1 cellular context compared by ENCODE assay signal in the genomic region with DNA sequence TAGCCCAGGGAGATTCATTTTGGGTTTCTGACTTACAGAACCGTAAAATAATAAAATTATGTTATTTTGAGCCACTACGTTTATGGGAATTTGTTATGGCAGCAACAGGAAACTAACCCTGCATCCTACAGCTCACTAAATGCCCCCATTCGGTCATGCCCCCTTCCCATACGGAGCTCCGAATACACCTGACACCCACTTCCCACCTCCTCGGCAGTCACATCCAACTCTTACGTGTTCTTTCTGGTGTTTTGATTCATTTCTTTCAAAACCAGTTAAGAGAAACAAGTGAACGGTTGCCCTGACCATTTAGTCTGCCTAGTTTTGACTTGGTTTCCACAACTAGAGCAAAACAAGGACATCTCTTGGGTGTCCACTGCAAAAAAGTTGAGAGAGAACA.
TF ChIP-seq lines count a peak whose summit lies in the region.

No MANE protein-coding gene starts in this region.

TF ChIP-seq in WTC11, 78 proteins besides CTCF, POLR2A, EP300 and RAD21:
- TF ChIP-seq HMGXB4 (CRISPR knock-in tag; IDR thresholded peaks at IDR 0.05) (no peak), E2F4 (CRISPR knock-in tag; IDR thresholded peaks at IDR 0.05; ENCODE audit: borderline replicate concordance, low read depth) (no peak), SMAD4 (CRISPR knock-in tag; IDR thresholded peaks at IDR 0.05) (no peak), RORB (CRISPR knock-in tag; IDR thresholded peaks at IDR 0.05) (no peak), ATF6 (CRISPR knock-in tag; IDR thresholded peaks at IDR 0.05) (no peak), ZBTB21 (CRISPR knock-in tag; IDR thresholded peaks at IDR 0.05; ENCODE audit: borderline replicate concordance) (no peak), FOXK1 (CRISPR knock-in tag; IDR thresholded peaks at IDR 0.05) (no peak), GABPB1 (CRISPR knock-in tag; IDR thresholded peaks at IDR 0.05) (no peak), ZBTB43 (CRISPR knock-in tag; IDR thresholded peaks at IDR 0.05) (no peak), NR1H2 (CRISPR knock-in tag; IDR thresholded peaks at IDR 0.05) (no peak), MAX (CRISPR knock-in tag; IDR thresholded peaks at IDR 0.05) (no peak), AR (CRISPR knock-in tag; IDR thresholded peaks at IDR 0.05) (no peak), NR3C1 (CRISPR knock-in tag; conservative IDR thresholded peaks at IDR 0.05; ENCODE audit: low read depth) (no peak)
- TF ChIP-seq, protein P1, sequence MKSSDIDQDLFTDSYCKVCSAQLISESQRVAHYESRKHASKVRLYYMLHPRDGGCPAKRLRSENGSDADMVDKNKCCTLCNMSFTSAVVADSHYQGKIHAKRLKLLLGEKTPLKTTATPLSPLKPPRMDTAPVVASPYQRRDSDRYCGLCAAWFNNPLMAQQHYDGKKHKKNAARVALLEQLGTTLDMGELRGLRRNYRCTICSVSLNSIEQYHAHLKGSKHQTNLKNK (CRISPR knock-in tag; IDR thresholded peaks at IDR 0.05) = no peak
- TF ChIP-seq, protein P2, sequence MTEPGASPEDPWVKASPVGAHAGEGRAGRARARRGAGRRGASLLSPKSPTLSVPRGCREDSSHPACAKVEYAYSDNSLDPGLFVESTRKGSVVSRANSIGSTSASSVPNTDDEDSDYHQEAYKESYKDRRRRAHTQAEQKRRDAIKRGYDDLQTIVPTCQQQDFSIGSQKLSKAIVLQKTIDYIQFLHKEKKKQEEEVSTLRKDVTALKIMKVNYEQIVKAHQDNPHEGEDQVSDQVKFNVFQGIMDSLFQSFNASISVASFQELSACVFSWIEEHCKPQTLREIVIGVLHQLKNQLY (CRISPR knock-in tag; IDR thresholded peaks at IDR 0.05) = no peak
- TF ChIP-seq, protein P3, sequence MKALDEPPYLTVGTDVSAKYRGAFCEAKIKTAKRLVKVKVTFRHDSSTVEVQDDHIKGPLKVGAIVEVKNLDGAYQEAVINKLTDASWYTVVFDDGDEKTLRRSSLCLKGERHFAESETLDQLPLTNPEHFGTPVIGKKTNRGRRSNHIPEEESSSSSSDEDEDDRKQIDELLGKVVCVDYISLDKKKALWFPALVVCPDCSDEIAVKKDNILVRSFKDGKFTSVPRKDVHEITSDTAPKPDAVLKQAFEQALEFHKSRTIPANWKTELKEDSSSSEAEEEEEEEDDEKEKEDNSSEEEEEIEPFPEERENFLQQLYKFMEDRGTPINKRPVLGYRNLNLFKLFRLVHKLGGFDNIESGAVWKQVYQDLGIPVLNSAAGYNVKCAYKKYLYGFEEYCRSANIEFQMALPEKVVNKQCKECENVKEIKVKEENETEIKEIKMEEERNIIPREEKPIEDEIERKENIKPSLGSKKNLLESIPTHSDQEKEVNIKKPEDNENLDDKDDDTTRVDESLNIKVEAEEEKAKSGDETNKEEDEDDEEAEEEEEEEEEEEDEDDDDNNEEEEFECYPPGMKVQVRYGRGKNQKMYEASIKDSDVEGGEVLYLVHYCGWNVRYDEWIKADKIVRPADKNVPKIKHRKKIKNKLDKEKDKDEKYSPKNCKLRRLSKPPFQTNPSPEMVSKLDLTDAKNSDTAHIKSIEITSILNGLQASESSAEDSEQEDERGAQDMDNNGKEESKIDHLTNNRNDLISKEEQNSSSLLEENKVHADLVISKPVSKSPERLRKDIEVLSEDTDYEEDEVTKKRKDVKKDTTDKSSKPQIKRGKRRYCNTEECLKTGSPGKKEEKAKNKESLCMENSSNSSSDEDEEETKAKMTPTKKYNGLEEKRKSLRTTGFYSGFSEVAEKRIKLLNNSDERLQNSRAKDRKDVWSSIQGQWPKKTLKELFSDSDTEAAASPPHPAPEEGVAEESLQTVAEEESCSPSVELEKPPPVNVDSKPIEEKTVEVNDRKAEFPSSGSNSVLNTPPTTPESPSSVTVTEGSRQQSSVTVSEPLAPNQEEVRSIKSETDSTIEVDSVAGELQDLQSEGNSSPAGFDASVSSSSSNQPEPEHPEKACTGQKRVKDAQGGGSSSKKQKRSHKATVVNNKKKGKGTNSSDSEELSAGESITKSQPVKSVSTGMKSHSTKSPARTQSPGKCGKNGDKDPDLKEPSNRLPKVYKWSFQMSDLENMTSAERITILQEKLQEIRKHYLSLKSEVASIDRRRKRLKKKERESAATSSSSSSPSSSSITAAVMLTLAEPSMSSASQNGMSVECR (CRISPR knock-in tag; IDR thresholded peaks at IDR 0.05; ENCODE audit: borderline replicate concordance) = no peak
